In the genomic region with DNA sequence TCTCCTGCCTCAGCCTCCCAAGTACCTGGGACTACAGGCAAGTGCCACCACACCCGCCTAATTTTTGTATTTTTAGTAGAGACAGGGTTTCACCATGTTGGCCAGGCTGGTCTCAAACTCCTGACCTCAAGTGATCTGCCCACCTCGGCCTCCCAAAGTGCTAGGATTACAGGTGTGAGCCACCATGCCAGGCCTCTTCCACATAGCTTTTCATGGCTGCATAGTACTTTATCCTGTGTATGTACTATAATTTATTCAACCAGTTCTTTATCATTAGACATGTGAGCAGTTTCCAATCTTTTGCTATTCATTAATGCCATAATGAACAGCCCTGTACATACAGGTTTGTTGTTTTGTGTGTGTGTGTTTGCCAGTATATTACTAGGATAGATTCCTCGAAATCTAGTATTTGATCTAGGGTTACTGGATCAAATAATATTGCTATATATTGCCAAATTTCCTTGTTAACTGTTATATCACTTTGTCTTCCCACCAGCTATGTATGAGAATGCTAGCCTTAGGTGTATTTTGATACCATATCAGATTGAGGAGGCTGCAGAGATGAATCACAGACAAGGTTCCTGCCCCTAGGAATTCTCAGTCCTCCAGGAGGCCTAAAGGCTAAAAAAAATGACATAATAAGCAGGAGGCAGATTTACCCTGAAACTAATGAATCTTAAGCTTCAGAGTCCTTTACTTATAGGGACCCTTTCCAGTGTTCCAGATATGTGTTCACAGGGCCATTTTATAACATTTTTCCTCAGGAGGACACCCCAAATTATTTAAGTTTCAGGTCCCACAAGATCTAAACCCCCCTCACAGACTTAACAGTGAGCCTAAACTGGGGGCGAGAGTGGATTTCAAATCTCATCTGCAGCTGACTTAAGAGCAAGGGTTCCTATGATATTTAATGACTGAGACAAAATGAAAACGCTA, we compare ENCODE assay signal across 15 cellular contexts. TPM values are rescaled to one million over a fixed set of nuclear protein-coding genes. Genes with fewer than 3 reads are reported as not detected.
DNase-seq lines count a peak whose midpoint lies in the region; ATAC-seq, FAIRE-seq and TF ChIP-seq lines count a peak whose summit lies in the region.
"Had no signal": no experiment of that assay in that cellular context is flagged by ENCODE, and none has a peak within 500 bp of the region (broad histone marks: within the 10 kb centered on the region; RNA-seq: fewer than 3 reads in every experiment).

No MANE protein-coding gene starts in this region.

- no peaks in the 10 kb centered on the region for H3K27me3 Mint-ChIP-seq in activated T-helper 17 cell treated with anti-CD3 and anti-CD28 coated beads, Interleukin-2, amount 50 U/mL, for 72 hours

- no peak overlapping the region for H3K4me3 ChIP-seq in BLaER1
- H3K4me3 ChIP-seq in mucosa of stomach (ENCODE audit: low read length) = peak overlapping the region; percentile 75
- no peak overlapping the region for H3K4me3 ChIP-seq in esophagus muscularis mucosa
- no peak overlapping the region for H3K4me3 ChIP-seq in upper lobe of left lung
- H3K4me3 ChIP-seq: lung had no signal

- FAIRE-seq in H54 (lab: Jason Lieb, UNC) = no peak
- FAIRE-seq: frontal cortex had no signal

- peaks cover 11% of the 10 kb centered on the region for H3K36me3 Mint-ChIP-seq in activated T-helper 17 cell treated with anti-CD3 and anti-CD28 coated beads, Interleukin-2, amount 50 U/mL, for 72 hours (ENCODE audit: low read depth)

- peaks cover 12% of the 10 kb centered on the region for H3K4me1 Mint-ChIP-seq in activated T-helper 17 cell treated with anti-CD3 and anti-CD28 coated beads, Interleukin-2, amount 50 U/mL, for 72 hours

- peak; percentile 20 for DNase-seq in ELR (ENCODE audit: low read depth)
- DNase-seq in esophagus muscularis mucosa (ENCODE audit: extremely low spot score) = no peak
- DNase-seq in H54 (ENCODE audit: insufficient read length, low spot score) = no peak
- DNase-seq in upper lobe of left lung = no peak
- DNase-seq: colonic mucosa, DMS79, uterus had no signal

- TF ChIP-seq EP300 in esophagus muscularis mucosa (IDR thresholded peaks at IDR 0.05) (no peak), upper lobe of left lung (IDR thresholded peaks at IDR 0.05) (no peak)

- no peaks in the 10 kb centered on the region for H4K20me1 ChIP-seq in BLaER1

- peak overlapping the region; percentile 92 for H3K27ac Mint-ChIP-seq in activated T-helper 17 cell treated with anti-CD3 and anti-CD28 coated beads, Interleukin-2, amount 50 U/mL, for 72 hours

- H3K9ac ChIP-seq in BLaER1 (no peak overlapping the region), mucosa of stomach (ENCODE audit: low read length) (peak overlapping the region; percentile 71)

- H3K4me1 ChIP-seq in BLaER1 (peaks cover 31% of the 10 kb centered on the region), mucosa of stomach (ENCODE audit: control insufficient read depth, insufficient read depth, low read length) (peaks cover 16% of the 10 kb centered on the region), esophagus muscularis mucosa (peaks cover 26 to 28% (median 28%) of the 10 kb centered on the region in 4 donors), upper lobe of left lung (peaks cover 16 to 30% (median 28%) of the 10 kb centered on the region in 4 donors)
- H3K4me1 ChIP-seq: colonic mucosa had no signal

- H3K4me2 ChIP-seq in BLaER1 = peak overlapping the region; percentile 92; the same call in 1 of the 2 replicates

- H3K27me3 ChIP-seq in BLaER1 (no peaks in the 10 kb centered on the region), mucosa of stomach (ENCODE audit: control insufficient read depth, insufficient read depth, low read length) (no peaks in the 10 kb centered on the region), esophagus muscularis mucosa (no peaks in the 10 kb centered on the region), upper lobe of left lung (no peaks in the 10 kb centered on the region)
- H3K27me3 ChIP-seq: colonic mucosa, right atrium auricular region, uterus had no signal

- H3K36me3 ChIP-seq in BLaER1 (peaks cover 9% of the 10 kb centered on the region), mucosa of stomach (ENCODE audit: control insufficient read depth, insufficient read depth, low read length) (no peaks in the 10 kb centered on the region), esophagus muscularis mucosa (peaks cover 0 to 3% (median 1%) of the 10 kb centered on the region in 4 donors), upper lobe of left lung (no peaks in the 10 kb centered on the region)
- H3K36me3 ChIP-seq: colonic mucosa, right atrium auricular region, uterus had no signal

- WGBS in esophagus muscularis mucosa = 89% methylated on average over 5 of the region's 5 CpGs
- WGBS in upper lobe of left lung, 2 donors = 93 to 97% methylated on average over 5 of the region's 5 CpGs

- H3K9me3 ChIP-seq in BLaER1 (no peaks in the 10 kb centered on the region), mucosa of stomach (ENCODE audit: control insufficient read depth, low read length) (no peaks in the 10 kb centered on the region), esophagus muscularis mucosa (no peaks in the 10 kb centered on the region), upper lobe of left lung (no peaks in the 10 kb centered on the region)
- H3K9me3 ChIP-seq: colonic mucosa, right atrium auricular region, uterus had no signal

- intact Hi-C loops in esophagus muscularis mucosa (cut with DNase I) = loop anchor here (5.0 kb wide), 3 partner anchors 53 to 123 kb away; partner anchors contain the start of gene CEP85

- peak overlapping the region; percentile 91 for H3K4me3 Mint-ChIP-seq in activated T-helper 17 cell treated with anti-CD3 and anti-CD28 coated beads, Interleukin-2, amount 50 U/mL, for 72 hours

- no peak for ATAC-seq in activated T-helper 17 cell treated with anti-CD3 and anti-CD28 coated beads, Interleukin-2, amount 50 U/mL, for 72 hours (replicated peaks)
- ATAC-seq in HG03280 (IDR thresholded peaks at IDR 0.05; ENCODE audit: unreplicated experiment) = no peak
- no peak for ATAC-seq in upper lobe of left lung (ENCODE audit: low FRiP score in 2 of 2)

- no peaks in the 10 kb centered on the region for H3K9me3 Mint-ChIP-seq in activated T-helper 17 cell treated with anti-CD3 and anti-CD28 coated beads, Interleukin-2, amount 50 U/mL, for 72 hours

- H3K27ac ChIP-seq in BLaER1 (no peak overlapping the region), esophagus muscularis mucosa (replicated peaks in 1 of 4) (peak overlapping the region in 1 of 4 donors; percentile 94), upper lobe of left lung (peak overlapping the region in 1 of 4 donors; percentile 97)

- TF ChIP-seq CTCF in esophagus muscularis mucosa (IDR thresholded peaks at IDR 0.05) = no peak
- TF ChIP-seq CTCF in upper lobe of left lung (IDR thresholded peaks at IDR 0.05) = no peak

- no peak for TF ChIP-seq POLR2A in esophagus muscularis mucosa (IDR thresholded peaks at IDR 0.05; ENCODE audit: low read depth)
- TF ChIP-seq POLR2A in H54 (IDR thresholded peaks at IDR 0.05; ENCODE audit: low read depth, low read length) = no peak
- no peak for TF ChIP-seq POLR2A in upper lobe of left lung (IDR thresholded peaks at IDR 0.05)

RNA-seq across cellular contexts. Expression of gene PDIK1L, which starts 2.1 kb away (rescaled TPM):
- total RNA-seq in activated T-helper 17 cell treated with anti-CD3 and anti-CD28 coated beads, Interleukin-2, amount 50 U/mL, for 72 hours = 10 to 100 TPM; 11.2 to 12.3 TPM
- 1 to 10 TPM; 5.1 to 6.4 (median 5.7) TPM for total RNA-seq in esophagus muscularis mucosa
- 10 to 100 TPM in 2 of 6 donors, 1 to 10 TPM in 4; 1.7 to 12.0 (median 8.8) TPM for total RNA-seq in upper lobe of left lung

RNA-seq across cellular contexts. Expression of gene TRIM63, which starts 42.1 kb away (rescaled TPM):
- total RNA-seq in activated T-helper 17 cell treated with anti-CD3 and anti-CD28 coated beads, Interleukin-2, amount 50 U/mL, for 72 hours = not detected
- total RNA-seq in esophagus muscularis mucosa = 1 to 10 TPM in 2 of 4 donors, under 1 TPM in 1, not detected in 1; 0.42 to 4.1 (median 2.1) TPM
- total RNA-seq in upper lobe of left lung = under 1 TPM in 3 of 6 donors, not detected in 3; 0.26 to 0.61 (median 0.34) TPM
- total RNA-seq: frontal cortex; T-helper 1 cell treated with Interleukin-12 subunit alpha and Interleukin-12 subunit beta and Interleukin-4 antibody, amounts not matched to agents 30 ng/mL and 1 ng/mL, for 36 hours had no signal

RNA-seq across cellular contexts. Expression of gene FAM110D, which starts 49.4 kb away (rescaled TPM):
- total RNA-seq in activated T-helper 17 cell treated with anti-CD3 and anti-CD28 coated beads, Interleukin-2, amount 50 U/mL, for 72 hours = not detected
- total RNA-seq in esophagus muscularis mucosa (10 to 100 TPM in 2 of 4 donors, 1 to 10 TPM in 2; 2.9 to 17.9 (median 11.6) TPM), upper lobe of left lung (1 to 10 TPM; 1.0 to 6.7 (median 4.7) TPM)
- total RNA-seq: T-helper 1 cell treated with Interleukin-12 subunit alpha and Interleukin-12 subunit beta and Interleukin-4 antibody, amounts not matched to agents 30 ng/mL and 1 ng/mL, for 36 hours had no signal

RNA-seq across cellular contexts. Expression of gene C1orf232, which starts 59.3 kb away (rescaled TPM):
- total RNA-seq in activated T-helper 17 cell treated with anti-CD3 and anti-CD28 coated beads, Interleukin-2, amount 50 U/mL, for 72 hours = not detected
- total RNA-seq in esophagus muscularis mucosa (not detected), upper lobe of left lung (not detected)
- total RNA-seq: colonic mucosa; frontal cortex; lung; right atrium auricular region; T-helper 1 cell treated with Interleukin-12 subunit alpha and Interleukin-12 subunit beta and Interleukin-4 antibody, amounts not matched to agents 30 ng/mL and 1 ng/mL, for 36 hours; uterus had no signal
